ENCODE assay signal across 1 cellular context in genomic region chr4:2273221-2273620, GRCh38.
TF ChIP-seq lines count a peak whose summit lies in the region.

No MANE protein-coding gene starts in this region.

TF ChIP-seq in WTC11, 78 proteins besides CTCF, POLR2A, EP300 and RAD21 (continued from another document):
- TF ChIP-seq ARID4B (CRISPR knock-in tag; IDR thresholded peaks at IDR 0.05; ENCODE audit: borderline replicate concordance) (no peak), ATF2 (CRISPR knock-in tag; IDR thresholded peaks at IDR 0.05; ENCODE audit: borderline replicate concordance, low read depth) (no peak), NFYB (CRISPR knock-in tag; conservative IDR thresholded peaks at IDR 0.05; ENCODE audit: low read depth) (no peak), OVOL2 (CRISPR knock-in tag; IDR thresholded peaks at IDR 0.05; ENCODE audit: borderline replicate concordance) (no peak), HMGXB4 (CRISPR knock-in tag; IDR thresholded peaks at IDR 0.05) (no peak), ESRRA (CRISPR knock-in tag; IDR thresholded peaks at IDR 0.05; ENCODE audit: borderline replicate concordance) (no peak), CREM (CRISPR knock-in tag; IDR thresholded peaks at IDR 0.05) (no peak), E2F5 (CRISPR knock-in tag; IDR thresholded peaks at IDR 0.05) (no peak)
TF ChIP-seq in WTC11: peak in this region for 0.
